In the genomic region with DNA sequence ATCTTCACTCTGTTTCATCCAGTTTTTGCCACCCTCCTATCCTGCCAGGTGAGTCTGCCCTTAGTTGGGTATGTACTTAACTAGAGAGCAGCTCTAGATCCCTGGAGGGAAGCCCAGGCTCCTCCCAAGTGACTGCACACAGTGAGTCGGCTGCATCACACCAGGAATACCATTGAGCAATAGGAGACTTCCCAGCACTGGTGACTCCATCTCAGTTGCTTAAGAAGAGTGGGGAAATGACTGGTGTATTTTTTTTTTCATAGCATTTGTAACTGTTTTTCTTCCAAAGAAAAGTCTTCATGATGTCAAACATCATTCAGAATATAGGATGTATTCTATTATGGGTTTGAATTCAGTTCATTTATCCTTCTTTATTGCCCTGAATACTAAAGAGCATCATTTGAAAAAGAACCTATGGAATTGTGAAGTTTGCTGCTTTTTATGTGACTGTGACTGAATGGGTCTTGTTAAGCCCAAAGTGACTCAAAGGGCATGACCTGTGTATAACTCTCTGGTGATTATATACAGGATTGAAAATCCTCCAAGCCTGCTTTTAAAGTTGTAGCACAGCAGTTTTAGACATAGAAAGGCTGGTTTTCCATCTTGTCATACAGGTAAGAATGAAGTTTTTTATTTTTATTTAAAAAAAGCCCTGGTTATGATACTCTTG, we compare ENCODE assay signal across 8 cellular contexts.
DNase-seq lines count a peak whose midpoint lies in the region; ATAC-seq and TF ChIP-seq lines count a peak whose summit lies in the region.

No MANE protein-coding gene starts in this region.

- in situ Hi-C loops in KBM-7 (cut with MboI; ENCODE audit: low pct_unique_long_range_greater_than_20kb, low sequenced_read_pairs), result no loop called here

- TF ChIP-seq CTCF in AG04449 (IDR thresholded peaks at IDR 0.05; ENCODE audit: insufficient read depth, low read length, missing control alignments) (no peak), choroid plexus epithelial cell (conservative IDR thresholded peaks at IDR 0.05; ENCODE audit: low read depth, low read length) (no peak), lung (IDR thresholded peaks at IDR 0.05; ENCODE audit: control extremely low read depth, extremely low read depth) (no peak), glutamatergic neuron (IDR thresholded peaks at IDR 0.05; ENCODE audit: partially characterized antibody, unreplicated experiment) (no peak)

- ATAC-seq in lung (ENCODE audit: insufficient read depth, low FRiP score) (peak; percentile 96), GM21447 (IDR thresholded peaks at IDR 0.05; ENCODE audit: unreplicated experiment) (no peak), HG02571 (IDR thresholded peaks at IDR 0.05; ENCODE audit: unreplicated experiment) (no peak)

- H3K9me3 Mint-ChIP-seq in glutamatergic neuron (ENCODE audit: unreplicated experiment), result peaks cover 2% of the 10 kb centered on the region

- no peaks in the 10 kb centered on the region for H3K27me3 Mint-ChIP-seq in glutamatergic neuron (ENCODE audit: unreplicated experiment)

- H3K4me3 ChIP-seq in AG04449 (ENCODE audit: low read depth, low read length) (no peak overlapping the region), choroid plexus epithelial cell (ENCODE audit: low read depth, low read length) (no peak overlapping the region), lung (no peak overlapping the region)

- 0 to 7% methylated on average over 1 of the region's 1 CpG for WGBS in lung, 2 donors

- H3K36me3 Mint-ChIP-seq in glutamatergic neuron (ENCODE audit: unreplicated experiment), result peaks cover 6% of the 10 kb centered on the region

- no peak overlapping the region for H3K4me3 Mint-ChIP-seq in glutamatergic neuron (ENCODE audit: unreplicated experiment)

- CTCF ChIA-PET in AG04449 (lab: Yijun Ruan, JAX), result interaction anchor here (0.6 to 2.3 kb wide), 4 partner anchors 12 to 131 kb away, joined by 3 to 5 read pairs (median 3); no protein-coding TSS in a partner anchor

- no peaks in the 10 kb centered on the region for H3K27me3 ChIP-seq in lung (ENCODE audit: control insufficient read depth, insufficient read depth)

- H3K4me1 Mint-ChIP-seq in glutamatergic neuron (ENCODE audit: low read depth, unreplicated experiment), result no peaks in the 10 kb centered on the region

- no peaks in the 10 kb centered on the region for H3K9me3 ChIP-seq in lung (ENCODE audit: control insufficient read depth in 2 of 2, insufficient read depth in 1 of 2, low read length in 1 of 2)

- H3K27ac Mint-ChIP-seq in glutamatergic neuron (ENCODE audit: unreplicated experiment), result no peak overlapping the region

- POLR2A ChIA-PET in AG04449 (lab: Yijun Ruan, JAX), result interaction anchor here (0.6 kb wide), 1 partner anchor 80 kb away, joined by 3 read pairs; no protein-coding TSS in a partner anchor

- peaks cover 4 to 21% of the 10 kb centered on the region in 2 donors for H3K4me1 ChIP-seq in lung (ENCODE audit: control insufficient read depth in 2 of 2, insufficient read depth in 2 of 2, low read length in 2 of 2)

- no peaks in the 10 kb centered on the region for H3K36me3 ChIP-seq in lung (ENCODE audit: control insufficient read depth in 2 of 2, insufficient read depth in 2 of 2, low read length in 2 of 2)

- H3K27ac ChIP-seq in lung (ENCODE audit: low read depth in 1 of 2, low read length in 1 of 2), result peak overlapping the region in 1 of 2 donors; percentile 79

- DNase-seq in AG04449 (ENCODE audit: low read depth, low spot score) (peak; percentile 97), LoVo (ENCODE audit: low spot score) (peak; percentile 33), choroid plexus epithelial cell (ENCODE audit: low read depth) (peak; percentile 99), lung (ENCODE audit: low spot score) (peak; percentile 92), glutamatergic neuron (no peak), KBM-7 (no peak)

Comparison
In these comparisons a context has a peak if more than half of its experiments do, and no peak if none do; other contexts are left out.
1. DNase-seq: peak in AG04449 (single experiment), LoVo (single experiment), choroid plexus epithelial cell (single experiment) and lung (single experiment); none in glutamatergic neuron (single experiment) and KBM-7 (single experiment).